8 cellular contexts compared by ENCODE assay signal in genomic region chr21:23853796-23854379, GRCh38.
A peak's percentile ranks its signal among the peaks of the same experiment; 100 is the strongest.
DNase-seq lines count a peak whose midpoint lies in the region; ATAC-seq, FAIRE-seq and TF ChIP-seq lines count a peak whose summit lies in the region.

No MANE protein-coding gene starts in this region.

- intact Hi-C loops in pancreas (cut with DNase I), result no loop called here

- POLR2A ChIA-PET in activated CD4-positive, alpha-beta T cell treated with anti-CD3 and anti-CD28 coated beads, Interleukin-2, amount 10 ng/mL, durations not matched to agents 7 days and 5 days (lab: Charles Lee), result no interaction called here

- H3K4me3 ChIP-seq in coronary artery (no peak overlapping the region), pancreas (no peak overlapping the region)

- CTCF ChIA-PET in activated CD4-positive, alpha-beta T cell treated with anti-CD3 and anti-CD28 coated beads, Interleukin-2, amount 10 ng/mL, durations not matched to agents 7 days and 5 days (lab: Charles Lee), result no interaction called here

- no peaks in the 10 kb centered on the region for H3K4me1 ChIP-seq in pancreas

- FAIRE-seq in pancreas (lab: Jason Lieb, UNC), result peak; percentile 60

- 8 to 11% methylated on average over 1 of the region's 1 CpG for whole genome bisulfite sequencing in pancreas, 2 donors

- no peak overlapping the region for H3K27ac Mint-ChIP-seq in activated CD4-positive, alpha-beta T cell treated with anti-CD3 and anti-CD28 coated beads, Interleukin-2, amount 10 ng/mL, durations not matched to agents 7 days and 5 days

- H3K27me3 Mint-ChIP-seq in activated CD4-positive, alpha-beta T cell treated with anti-CD3 and anti-CD28 coated beads, Interleukin-2, amount 10 ng/mL, durations not matched to agents 7 days and 5 days, result no peaks in the 10 kb centered on the region

- H3K9me3 ChIP-seq in pancreas, result no peaks in the 10 kb centered on the region

- H3K4me1 Mint-ChIP-seq in activated CD4-positive, alpha-beta T cell treated with anti-CD3 and anti-CD28 coated beads, Interleukin-2, amount 10 ng/mL, durations not matched to agents 7 days and 5 days, result peaks cover 5% of the 10 kb centered on the region

- no peaks in the 10 kb centered on the region for H3K36me3 ChIP-seq in pancreas

- TF ChIP-seq CTCF in coronary artery (IDR thresholded peaks at IDR 0.05) (peak; percentile 24), pancreas (IDR thresholded peaks at IDR 0.05) (peak in 2 of 4 donors; percentile 25)

- peak; percentile 33 for DNase-seq in activated CD4-positive, alpha-beta T cell treated with anti-CD3 and anti-CD28 coated beads, Interleukin-2, amount 10 ng/mL, durations not matched to agents 7 days and 5 days
- DNase-seq in activated CD4-positive, alpha-beta T cell treated with anti-CD3 and anti-CD28 coated beads, Interleukin-2, amount 50 U/mL, for 4 hours, result no peak
- DNase-seq in NOMO-1 (lab: John Stamatoyannopoulos, UW; ENCODE audit: unreplicated experiment in 2 of 2) (peak; percentile 6 to 47), coronary artery (ENCODE audit: low spot score) (no peak), pancreas (no peak), NCI-H128 (lab: John Stamatoyannopoulos, UW; ENCODE audit: unreplicated experiment) (no peak)

- no peak overlapping the region for H3K27ac ChIP-seq in coronary artery
- no peak overlapping the region for H3K27ac ChIP-seq in pancreas

- peak; percentile 64 for ATAC-seq in HG02798 (IDR thresholded peaks at IDR 0.05; ENCODE audit: poor library complexity, unreplicated experiment)
- ATAC-seq in pancreas, result peak in 3 of 4 donors; percentile 69 to 76 (median 76)
- no peak for ATAC-seq in GM21528 (IDR thresholded peaks at IDR 0.05; ENCODE audit: low FRiP score, unreplicated experiment)

- H3K4me3 Mint-ChIP-seq in activated CD4-positive, alpha-beta T cell treated with anti-CD3 and anti-CD28 coated beads, Interleukin-2, amount 10 ng/mL, durations not matched to agents 7 days and 5 days, result no peak overlapping the region

- no peaks in the 10 kb centered on the region for H3K27me3 ChIP-seq in pancreas

- no peaks in the 10 kb centered on the region for H3K9me3 Mint-ChIP-seq in activated CD4-positive, alpha-beta T cell treated with anti-CD3 and anti-CD28 coated beads, Interleukin-2, amount 10 ng/mL, durations not matched to agents 7 days and 5 days

- H3K36me3 Mint-ChIP-seq in activated CD4-positive, alpha-beta T cell treated with anti-CD3 and anti-CD28 coated beads, Interleukin-2, amount 10 ng/mL, durations not matched to agents 7 days and 5 days (ENCODE audit: low read depth), result no peaks in the 10 kb centered on the region

Comparison
In these comparisons a context has a peak if more than half of its experiments do, and no peak if none do; other contexts are left out.
1. DNase-seq: peak in activated CD4-positive, alpha-beta T cell treated with anti-CD3 and anti-CD28 coated beads, Interleukin-2, amount 10 ng/mL, durations not matched to agents 7 days and 5 days (single experiment) and NOMO-1 (2 of 2); none in activated CD4-positive, alpha-beta T cell treated with anti-CD3 and anti-CD28 coated beads, Interleukin-2, amount 50 U/mL, for 4 hours (0 of 2), coronary artery (single experiment), pancreas (0 of 6) and NCI-H128 (single experiment).